Comparison of ENCODE assay signal across 18 cellular contexts in genomic region chr9:98786750-98787510, GRCh38. TPM values are rescaled to one million over a fixed set of nuclear protein-coding genes. Genes with fewer than 3 reads are reported as not detected.
DNase-seq lines count a peak whose midpoint lies in the region; ATAC-seq and TF ChIP-seq lines count a peak whose summit lies in the region.
"Had no signal": no experiment of that assay in that cellular context is flagged by ENCODE, and none has a peak within 500 bp of the region (broad histone marks: within the 10 kb centered on the region; RNA-seq: fewer than 3 reads in every experiment).

No MANE protein-coding gene starts in this region.

- H3K27ac Mint-ChIP-seq in Calu3 (ENCODE audit: unreplicated experiment): peak overlapping the region; percentile 48
- no peak overlapping the region for H3K27ac Mint-ChIP-seq in activated CD8-positive, alpha-beta memory T cell treated with anti-CD3 and anti-CD28 coated beads, Interleukin-2, amount 10 ng/mL, durations not matched to agents 7 days and 5 days
- peak overlapping the region; percentile 53 for H3K27ac Mint-ChIP-seq in progenitor cell of endocrine pancreas
- no peak overlapping the region for H3K27ac Mint-ChIP-seq in naive thymus-derived CD8-positive, alpha-beta T cell

- POLR2A ChIA-PET in naive thymus-derived CD8-positive, alpha-beta T cell (lab: Charles Lee): no interaction called here

- no peak for DNase-seq in Calu3
- peak; percentile 14 for DNase-seq in activated CD8-positive, alpha-beta memory T cell treated with anti-CD3 and anti-CD28 coated beads, Interleukin-2, amount 10 ng/mL, durations not matched to agents 7 days and 5 days
- DNase-seq in left colon: no peak
- no peak for DNase-seq in progenitor cell of endocrine pancreas (ENCODE audit: low spot score, unreplicated experiment)
- DNase-seq in naive thymus-derived CD8-positive, alpha-beta T cell: no peak
- no peak for DNase-seq in stimulated activated CD4-positive, alpha-beta T cell treated with anti-CD3 and anti-CD28 coated beads, Interleukin-12 subunit alpha, Interleukin-12 subunit beta, amount 100 ng/mL, for 4 hours
- no peak for DNase-seq in NCI-H1092 treated with DMSO at 0.1 percent for 48 hours (lab: John Stamatoyannopoulos, UW)
- DNase-seq in MV-4-11 (lab: John Stamatoyannopoulos, UW): no peak
- DNase-seq: C1 segment of cervical spinal cord, DMS153, HCEC 1CT, NCI-H1105 treated with DMSO at 0.1 percent for 48 hours, NCI-H1930, NCI-H2171, NCI-H446 treated with DMSO at 0.1 percent for 48 hours, NCI-H774 had no signal

- H3K4me1 Mint-ChIP-seq in Calu3 (ENCODE audit: low read depth, unreplicated experiment) (peaks cover 37% of the 10 kb centered on the region), progenitor cell of endocrine pancreas (ENCODE audit: low read depth) (peaks cover 23% of the 10 kb centered on the region)
- peaks cover 8% of the 10 kb centered on the region for H3K4me1 Mint-ChIP-seq in activated CD8-positive, alpha-beta memory T cell treated with anti-CD3 and anti-CD28 coated beads, Interleukin-2, amount 10 ng/mL, durations not matched to agents 7 days and 5 days
- peaks cover 5 to 11% (median 8%) of the 10 kb centered on the region in 4 donors for H3K4me1 Mint-ChIP-seq in naive thymus-derived CD8-positive, alpha-beta T cell

- intact Hi-C loops in Calu3 (cut with micrococcal nuclease; ENCODE audit: unreplicated experiment): no loop called here
- intact Hi-C loops in left colon (cut with DNase I, micrococcal nuclease): no loop called here

- H3K27me3 Mint-ChIP-seq in Calu3 (ENCODE audit: unreplicated experiment): no peaks in the 10 kb centered on the region
- H3K27me3 Mint-ChIP-seq in activated CD8-positive, alpha-beta memory T cell treated with anti-CD3 and anti-CD28 coated beads, Interleukin-2, amount 10 ng/mL, durations not matched to agents 7 days and 5 days: no peaks in the 10 kb centered on the region
- no peaks in the 10 kb centered on the region for H3K27me3 Mint-ChIP-seq in progenitor cell of endocrine pancreas
- no peaks in the 10 kb centered on the region for H3K27me3 Mint-ChIP-seq in naive thymus-derived CD8-positive, alpha-beta T cell

- no peak overlapping the region for H3K4me3 Mint-ChIP-seq in Calu3 (ENCODE audit: low read depth, unreplicated experiment)
- H3K4me3 Mint-ChIP-seq in activated CD8-positive, alpha-beta memory T cell treated with anti-CD3 and anti-CD28 coated beads, Interleukin-2, amount 10 ng/mL, durations not matched to agents 7 days and 5 days: no peak overlapping the region
- H3K4me3 Mint-ChIP-seq in progenitor cell of endocrine pancreas (ENCODE audit: low read depth): no peak overlapping the region
- H3K4me3 Mint-ChIP-seq in naive thymus-derived CD8-positive, alpha-beta T cell: no peak overlapping the region

- no peak for ATAC-seq in activated CD8-positive, alpha-beta memory T cell treated with anti-CD3 and anti-CD28 coated beads, Interleukin-2, amount 10 ng/mL, durations not matched to agents 7 days and 5 days
- ATAC-seq in left colon: peak; percentile 66
- ATAC-seq in naive thymus-derived CD8-positive, alpha-beta T cell: no peak
- ATAC-seq: Right ventricle myocardium inferior had no signal

- no peaks in the 10 kb centered on the region for H3K9me3 Mint-ChIP-seq in Calu3 (ENCODE audit: low read depth, unreplicated experiment)
- no peaks in the 10 kb centered on the region for H3K9me3 Mint-ChIP-seq in activated CD8-positive, alpha-beta memory T cell treated with anti-CD3 and anti-CD28 coated beads, Interleukin-2, amount 10 ng/mL, durations not matched to agents 7 days and 5 days (ENCODE audit: low read depth)
- H3K9me3 Mint-ChIP-seq in progenitor cell of endocrine pancreas (ENCODE audit: low read depth): no peaks in the 10 kb centered on the region
- no peaks in the 10 kb centered on the region for H3K9me3 Mint-ChIP-seq in naive thymus-derived CD8-positive, alpha-beta T cell

- H3K36me3 Mint-ChIP-seq in Calu3 (ENCODE audit: insufficient read depth, unreplicated experiment) (peaks cover 23% of the 10 kb centered on the region), progenitor cell of endocrine pancreas (ENCODE audit: insufficient read depth) (peaks cover 11% of the 10 kb centered on the region)
- H3K36me3 Mint-ChIP-seq in activated CD8-positive, alpha-beta memory T cell treated with anti-CD3 and anti-CD28 coated beads, Interleukin-2, amount 10 ng/mL, durations not matched to agents 7 days and 5 days: no peaks in the 10 kb centered on the region
- peaks cover 0 to 31% (median 4%) of the 10 kb centered on the region in 3 donors for H3K36me3 Mint-ChIP-seq in naive thymus-derived CD8-positive, alpha-beta T cell

- no TSS peak for BruUV-seq in Calu3 (replicated peaks; lab: Mats Ljungman, UMichigan)

- TF ChIP-seq CTCF in Calu3 (IDR thresholded peaks at IDR 0.05; ENCODE audit: unreplicated experiment): no peak
- no peak for TF ChIP-seq CTCF in progenitor cell of endocrine pancreas (IDR thresholded peaks at IDR 0.05; ENCODE audit: unreplicated experiment)

- CTCF ChIA-PET in Calu3 (lab: Charles Lee): no interaction called here
- CTCF ChIA-PET in activated CD8-positive, alpha-beta memory T cell treated with anti-CD3 and anti-CD28 coated beads, Interleukin-2, amount 10 ng/mL, durations not matched to agents 7 days and 5 days (lab: Charles Lee): no interaction called here

RNA-seq across cellular contexts. Expression of gene ANKS6, which starts 9.4 kb away (rescaled TPM):
- total RNA-seq in Calu3 (2022): 31.5 and 32.2 TPM in 2 replicates
- 1 to 10 TPM; 6.5 to 9.2 TPM for total RNA-seq in activated CD8-positive, alpha-beta memory T cell treated with anti-CD3 and anti-CD28 coated beads, Interleukin-2, amount 10 ng/mL, durations not matched to agents 7 days and 5 days
- total RNA-seq in left colon: 10 to 100 TPM; 15.9 to 28.4 TPM
- 39.7 TPM in 2 replicates for total RNA-seq in progenitor cell of endocrine pancreas
- 10 to 100 TPM; 14.6 to 18.1 TPM for total RNA-seq in naive thymus-derived CD8-positive, alpha-beta T cell
- polyA plus RNA-seq in naive thymus-derived CD8-positive, alpha-beta T cell: 10 to 100 TPM in 1 of 3 donors, 1 to 10 TPM in 2; 6.3 to 12.7 (median 6.4) TPM

RNA-seq across cellular contexts. Expression of gene GALNT12, which starts 20.5 kb away (rescaled TPM):
- total RNA-seq in Calu3 (2022) (49.2 and 51.2 TPM in 2 replicates), left colon (100 to 1,000 TPM; 115 to 156 TPM), progenitor cell of endocrine pancreas (12.9 and 15.9 TPM in 2 replicates)
- 1 to 10 TPM; 3.5 to 9.9 TPM for total RNA-seq in activated CD8-positive, alpha-beta memory T cell treated with anti-CD3 and anti-CD28 coated beads, Interleukin-2, amount 10 ng/mL, durations not matched to agents 7 days and 5 days
- 1 to 10 TPM; 8.7 to 9.3 TPM for total RNA-seq in naive thymus-derived CD8-positive, alpha-beta T cell
- 1 to 10 TPM; 4.6 to 8.4 (median 8.1) TPM for polyA plus RNA-seq in naive thymus-derived CD8-positive, alpha-beta T cell
- total RNA-seq: MCF 10A had no signal

Comparison
In these comparisons a context has a peak if more than half of its experiments do, and no peak if none do; other contexts are left out.
1. H3K27ac Mint-ChIP-seq: peak in Calu3 (single experiment) and progenitor cell of endocrine pancreas (single experiment); none in activated CD8-positive, alpha-beta memory T cell treated with anti-CD3 and anti-CD28 coated beads, Interleukin-2, amount 10 ng/mL, durations not matched to agents 7 days and 5 days (single experiment) and naive thymus-derived CD8-positive, alpha-beta T cell (0 of 10).